Comparison of ENCODE assay signal across 8 cellular contexts in genomic region chrX:54530358-54530900, GRCh38. TPM values are rescaled to one million over a fixed set of nuclear protein-coding genes. Genes with fewer than 3 reads are reported as not detected.
A peak's percentile ranks its signal among the peaks of the same experiment; 100 is the strongest.
DNase-seq lines count a peak whose midpoint lies in the region; ATAC-seq and TF ChIP-seq lines count a peak whose summit lies in the region.

No MANE protein-coding gene starts in this region.

- H3K4me1 ChIP-seq in esophagus muscularis mucosa (peaks cover 0 to 31% (median 25%) of the 10 kb centered on the region in 4 donors), neutrophil (ENCODE audit: control insufficient read depth in 1 of 2, insufficient read depth in 1 of 2, low read depth in 1 of 2, low read length in 1 of 2) (peaks cover 26 to 28% of the 10 kb centered on the region in 2 experiments)

- no peak for TF ChIP-seq EP300 in esophagus muscularis mucosa (IDR thresholded peaks at IDR 0.05)

- TF ChIP-seq CTCF in esophagus muscularis mucosa (IDR thresholded peaks at IDR 0.05): no peak
- no peak for TF ChIP-seq CTCF in neutrophil (IDR thresholded peaks at IDR 0.05)

- H3K27me3 ChIP-seq in esophagus muscularis mucosa: no peaks in the 10 kb centered on the region
- no peaks in the 10 kb centered on the region for H3K27me3 ChIP-seq in neutrophil

- ATAC-seq in HG02884 (IDR thresholded peaks at IDR 0.05; ENCODE audit: unreplicated experiment) (peak; percentile 32), SK-N-SH treated with all-trans-retinoic acid at 6 μM for 48 hours (peak; percentile 55)

- H3K36me3 ChIP-seq in esophagus muscularis mucosa (no peaks in the 10 kb centered on the region), neutrophil (no peaks in the 10 kb centered on the region)

- no peak for TF ChIP-seq POLR2A in esophagus muscularis mucosa (IDR thresholded peaks at IDR 0.05; ENCODE audit: low read depth)

- H3K9me3 ChIP-seq in esophagus muscularis mucosa (no peaks in the 10 kb centered on the region), neutrophil (no peaks in the 10 kb centered on the region)

- DNase-seq in DMS53 (lab: John Stamatoyannopoulos, UW) (peak; percentile 41), DMS53 treated with DMSO at 0.1 percent for 48 hours (lab: John Stamatoyannopoulos, UW; ENCODE audit: unreplicated experiment) (no peak), esophagus muscularis mucosa (ENCODE audit: extremely low spot score) (no peak), ureter (ENCODE audit: low spot score) (no peak)
- no peak for DNase-seq in effector CD4-positive, alpha-beta T cell

- H3K4me3 ChIP-seq in esophagus muscularis mucosa (peak overlapping the region; percentile 62 to 73 (median 66)), neutrophil (ENCODE audit: low read depth in 1 of 2, low read length in 1 of 2) (peak overlapping the region; percentile 74 to 93)

- H3K27ac ChIP-seq in esophagus muscularis mucosa (replicated peaks in 1 of 4) (peak overlapping the region; percentile 74 to 87 (median 78)), neutrophil (peak overlapping the region; percentile 89)

- intact Hi-C loops in esophagus muscularis mucosa (cut with DNase I): no loop called here

- 30% methylated on average over 19 of the region's 21 CpGs for WGBS in esophagus muscularis mucosa

TF ChIP-seq in SK-N-SH treated with all-trans-retinoic acid at 6 μM for 48 hours, 23 proteins besides CTCF, POLR2A, EP300 and RAD21:
- TF ChIP-seq CREB5 (CRISPR knock-in tag; IDR thresholded peaks at IDR 0.05; ENCODE audit: low read depth) (no peak), CSRNP3 (CRISPR knock-in tag; IDR thresholded peaks at IDR 0.05) (no peak), SNAI2 (CRISPR knock-in tag; IDR thresholded peaks at IDR 0.05) (no peak), TCF4 (CRISPR knock-in tag; IDR thresholded peaks at IDR 0.05; ENCODE audit: borderline replicate concordance) (no peak), CSDC2 (CRISPR knock-in tag; IDR thresholded peaks at IDR 0.05) (no peak), TOX (CRISPR knock-in tag; IDR thresholded peaks at IDR 0.05; ENCODE audit: borderline replicate concordance) (no peak), ISL1 (CRISPR knock-in tag; IDR thresholded peaks at IDR 0.05) (no peak), BACH2 (CRISPR knock-in tag; IDR thresholded peaks at IDR 0.05; ENCODE audit: borderline replicate concordance) (no peak), ZNF565 (CRISPR knock-in tag; conservative IDR thresholded peaks at IDR 0.05; ENCODE audit: low read depth) (no peak), PPARA (CRISPR knock-in tag; IDR thresholded peaks at IDR 0.05; ENCODE audit: borderline replicate concordance) (no peak), ESRRG (CRISPR knock-in tag; IDR thresholded peaks at IDR 0.05) (no peak), RARB (CRISPR knock-in tag; IDR thresholded peaks at IDR 0.05) (no peak), POU6F1 (CRISPR knock-in tag; IDR thresholded peaks at IDR 0.05; ENCODE audit: borderline replicate concordance, low read depth) (no peak), GLIS3 (CRISPR knock-in tag; IDR thresholded peaks at IDR 0.05) (no peak), ZNF70 (CRISPR knock-in tag; IDR thresholded peaks at IDR 0.05) (no peak), OSR1 (CRISPR knock-in tag; IDR thresholded peaks at IDR 0.05) (no peak), ZFP3 (CRISPR knock-in tag; IDR thresholded peaks at IDR 0.05) (no peak), ZFP30 (CRISPR knock-in tag; IDR thresholded peaks at IDR 0.05) (no peak), ARNTL (CRISPR knock-in tag; IDR thresholded peaks at IDR 0.05; ENCODE audit: borderline replicate concordance, low read depth) (no peak)

RNA-seq across cellular contexts. Expression of gene GNL3L, which starts 0.4 kb away (rescaled TPM):
- total RNA-seq in esophagus muscularis mucosa: 10 to 100 TPM; 22.0 to 29.6 (median 26.3) TPM
- 56.7 TPM for total RNA-seq in ureter

RNA-seq across cellular contexts. Expression of gene FGD1, which starts 34.4 kb away (rescaled TPM):
- total RNA-seq in esophagus muscularis mucosa: 10 to 100 TPM in 1 of 4 donors, 1 to 10 TPM in 3; 3.7 to 11.4 (median 6.3) TPM
- 3.3 TPM for total RNA-seq in ureter
